ENCODE assay signal across 7 cellular contexts in genomic region chr9:130021842-130022241, GRCh38. TPM values are rescaled to one million over a fixed set of nuclear protein-coding genes. Genes with fewer than 3 reads are reported as not detected.
DNase-seq lines count a peak whose midpoint lies in the region; ATAC-seq and TF ChIP-seq lines count a peak whose summit lies in the region.
"Not testable (repeated sequence)": the region's sequence is repeated elsewhere in the genome, so short reads cannot be mapped to it uniquely, and the experiment has no call there.

No MANE protein-coding gene starts in this region.

- H3K9ac ChIP-seq in SU-DHL-6 (ENCODE audit: low read length), result peak overlapping the region; percentile 21; the same call in 1 of the 2 replicates

- not testable (repeated sequence) for H3K9me3 ChIP-seq in CD8-positive, alpha-beta memory T cell (ENCODE audit: low read length); SU-DHL-6 (ENCODE audit: insufficient read depth, low read length); spleen

- WGBS in spleen, 5 donors, result 86 to 96% (median 90%) methylated on average over 3 of the region's 3 CpGs

- peaks cover 51% of the 10 kb centered on the region for H3K4me1 ChIP-seq in CD8-positive, alpha-beta memory T cell (ENCODE audit: insufficient read depth, low read length)
- peaks cover 26 to 98% (median 87%) of the 10 kb centered on the region in 6 donors for H3K4me1 ChIP-seq in spleen

- CTCF ChIA-PET in CD8-positive, alpha-beta memory T cell (lab: Charles Lee), result not testable (repeated sequence)
- CTCF ChIA-PET in activated CD8-positive, alpha-beta T cell treated with anti-CD3 and anti-CD28 coated beads for 36 hours (lab: Charles Lee), result interaction anchor here (1.4 to 1.5 kb wide), 3 partner anchors 9 to 18 kb away, joined by 3 to 5 read pairs (median 4); no protein-coding TSS in a partner anchor

- peaks cover 44% of the 10 kb centered on the region for H3F3A ChIP-seq in SU-DHL-6 (ENCODE audit: insufficient read depth)

- peaks cover 81 to 93% (median 93%) of the 10 kb centered on the region in 3 donors for H3K4me1 Mint-ChIP-seq in CD8-positive, alpha-beta memory T cell
- H3K4me1 Mint-ChIP-seq in activated CD8-positive, alpha-beta T cell treated with anti-CD3 and anti-CD28 coated beads for 36 hours (ENCODE audit: low read depth), result peaks cover 89% of the 10 kb centered on the region
- peaks cover 68% of the 10 kb centered on the region for H3K4me1 Mint-ChIP-seq in activated T-helper 2 cell treated with anti-CD3 and anti-CD28 coated beads, Interferon-gamma antibody, Interleukin-2, Interleukin-4, amounts not matched to agents 10 μg/mL and 5 μg/mL and 100 μg/mL, durations not matched to agents 14 hours and 24 hours and 36 hours (ENCODE audit: low read depth)
- H3K4me1 Mint-ChIP-seq in naive B cell, result peaks cover 47 to 91% (median 73%) of the 10 kb centered on the region in 3 donors

- not testable (repeated sequence) for H3K27me3 Mint-ChIP-seq in CD8-positive, alpha-beta memory T cell; activated CD8-positive, alpha-beta T cell treated with anti-CD3 and anti-CD28 coated beads for 36 hours; activated T-helper 2 cell treated with anti-CD3 and anti-CD28 coated beads, Interferon-gamma antibody, Interleukin-2, Interleukin-4, amounts not matched to agents 10 μg/mL and 5 μg/mL and 100 μg/mL, durations not matched to agents 14 hours and 24 hours and 36 hours (ENCODE audit: low read depth); naive B cell

- not testable (repeated sequence) for H4K20me1 ChIP-seq in SU-DHL-6 (ENCODE audit: low read depth, low read length)

- not testable (repeated sequence) for TF ChIP-seq CTCF in SU-DHL-6 (IDR thresholded peaks at IDR 0.05; ENCODE audit: insufficient read depth, low read length, poor library complexity, severe bottlenecking); activated CD8-positive, alpha-beta T cell treated with anti-CD3 and anti-CD28 coated beads for 36 hours (IDR thresholded peaks at IDR 0.05); spleen (IDR thresholded peaks at IDR 0.05 in 8 of 11, conservative IDR thresholded peaks at IDR 0.05 in 3 of 11)

- not testable (repeated sequence) for H3K27me3 ChIP-seq in CD8-positive, alpha-beta memory T cell (ENCODE audit: insufficient read depth, low read length, poor library complexity, severe bottlenecking); SU-DHL-6 (ENCODE audit: low read length); spleen (replicated peaks in 1 of 7)

- H3K27ac ChIP-seq in CD8-positive, alpha-beta memory T cell (ENCODE audit: low read depth, low read length), result not testable (repeated sequence)
- peak overlapping the region; percentile 91 for H3K27ac ChIP-seq in SU-DHL-6 (ENCODE audit: low read depth, low read length)
- H3K27ac ChIP-seq in caudate nucleus (ENCODE audit: low read depth, low read length), result peak overlapping the region; percentile 68
- H3K27ac ChIP-seq in spleen, result peak overlapping the region in 5 of 8 donors; percentile 64 to 76 (median 69)

- H3K4me3 ChIP-seq in CD8-positive, alpha-beta memory T cell (ENCODE audit: low read length); SU-DHL-6 (ENCODE audit: insufficient read depth, low read length, poor library complexity, severe bottlenecking); spleen: not testable (repeated sequence)

- intact Hi-C loops in activated CD8-positive, alpha-beta T cell treated with anti-CD3 and anti-CD28 coated beads for 36 hours (cut with micrococcal nuclease); activated T-helper 2 cell treated with anti-CD3 and anti-CD28 coated beads, Interferon-gamma antibody, Interleukin-2, Interleukin-4, amounts not matched to agents 10 μg/mL and 5 μg/mL and 100 μg/mL, durations not matched to agents 14 hours and 24 hours and 36 hours (cut with micrococcal nuclease); spleen (cut with DNase I; ENCODE audit: low total_unique reads): not testable (repeated sequence)

- H3K79me2 ChIP-seq in SU-DHL-6 (ENCODE audit: insufficient read depth, low read length), result peaks cover 99% of the 10 kb centered on the region

- not testable (repeated sequence) for TF ChIP-seq POLR2A in spleen (IDR thresholded peaks at IDR 0.05)

- not testable (repeated sequence) for H2AFZ ChIP-seq in SU-DHL-6 (ENCODE audit: low read depth, low read length, severe bottlenecking)

- peak overlapping the region in 6 of 8 donors; percentile 63 to 95 (median 76) for H3K27ac Mint-ChIP-seq in CD8-positive, alpha-beta memory T cell
- peak overlapping the region; percentile 99 for H3K27ac Mint-ChIP-seq in activated CD8-positive, alpha-beta T cell treated with anti-CD3 and anti-CD28 coated beads for 36 hours
- peak overlapping the region; percentile 94 for H3K27ac Mint-ChIP-seq in activated T-helper 2 cell treated with anti-CD3 and anti-CD28 coated beads, Interferon-gamma antibody, Interleukin-2, Interleukin-4, amounts not matched to agents 10 μg/mL and 5 μg/mL and 100 μg/mL, durations not matched to agents 14 hours and 24 hours and 36 hours
- peak overlapping the region; percentile 76 to 100 (median 96) for H3K27ac Mint-ChIP-seq in naive B cell

- not testable (repeated sequence) for H3K9me2 ChIP-seq in SU-DHL-6 (replicated peaks; ENCODE audit: insufficient read depth, low read length)

- ATAC-seq in activated CD8-positive, alpha-beta T cell treated with anti-CD3 and anti-CD28 coated beads for 36 hours; naive B cell (ENCODE audit: low read depth in 2 of 2): not testable (repeated sequence)

- H3K36me3 Mint-ChIP-seq in CD8-positive, alpha-beta memory T cell, result peaks cover 2 to 44% (median 7%) of the 10 kb centered on the region in 3 donors
- H3K36me3 Mint-ChIP-seq in activated CD8-positive, alpha-beta T cell treated with anti-CD3 and anti-CD28 coated beads for 36 hours (ENCODE audit: low read depth), result peaks cover 76% of the 10 kb centered on the region
- peaks cover 74% of the 10 kb centered on the region for H3K36me3 Mint-ChIP-seq in activated T-helper 2 cell treated with anti-CD3 and anti-CD28 coated beads, Interferon-gamma antibody, Interleukin-2, Interleukin-4, amounts not matched to agents 10 μg/mL and 5 μg/mL and 100 μg/mL, durations not matched to agents 14 hours and 24 hours and 36 hours (ENCODE audit: low read depth)
- not testable (repeated sequence) for H3K36me3 Mint-ChIP-seq in naive B cell

- peak overlapping the region in 3 of 7 donors; percentile 24 to 83 (median 47) for H3K4me3 Mint-ChIP-seq in CD8-positive, alpha-beta memory T cell
- H3K4me3 Mint-ChIP-seq in activated CD8-positive, alpha-beta T cell treated with anti-CD3 and anti-CD28 coated beads for 36 hours; activated T-helper 2 cell treated with anti-CD3 and anti-CD28 coated beads, Interferon-gamma antibody, Interleukin-2, Interleukin-4, amounts not matched to agents 10 μg/mL and 5 μg/mL and 100 μg/mL, durations not matched to agents 14 hours and 24 hours and 36 hours (ENCODE audit: low read depth): not testable (repeated sequence)
- peak overlapping the region in 4 of 8 donors; percentile 59 to 84 (median 72) for H3K4me3 Mint-ChIP-seq in naive B cell

- H3K9me3 Mint-ChIP-seq in CD8-positive, alpha-beta memory T cell; activated CD8-positive, alpha-beta T cell treated with anti-CD3 and anti-CD28 coated beads for 36 hours; activated T-helper 2 cell treated with anti-CD3 and anti-CD28 coated beads, Interferon-gamma antibody, Interleukin-2, Interleukin-4, amounts not matched to agents 10 μg/mL and 5 μg/mL and 100 μg/mL, durations not matched to agents 14 hours and 24 hours and 36 hours; naive B cell: not testable (repeated sequence)

- not testable (repeated sequence) for H3K36me3 ChIP-seq in CD8-positive, alpha-beta memory T cell (ENCODE audit: insufficient read depth, low read length); SU-DHL-6 (ENCODE audit: low read length)
- peaks cover 0 to 11% (median 0%) of the 10 kb centered on the region in 6 donors for H3K36me3 ChIP-seq in spleen

- POLR2A ChIA-PET in CD8-positive, alpha-beta memory T cell (lab: Charles Lee), result not testable (repeated sequence)
- POLR2A ChIA-PET in activated CD8-positive, alpha-beta T cell treated with anti-CD3 and anti-CD28 coated beads for 36 hours (lab: Charles Lee), result interaction anchor here (0.6 to 3.9 kb wide), 7 partner anchors 9 to 133 kb away, joined by 3 to 21 read pairs (median 3); no protein-coding TSS in a partner anchor

- DNase-seq in CD8-positive, alpha-beta memory T cell, result peak in 1 of 5 donors; percentile 11
- DNase-seq in activated CD8-positive, alpha-beta T cell treated with anti-CD3 and anti-CD28 coated beads for 36 hours; activated T-helper 2 cell treated with anti-CD3 and anti-CD28 coated beads, Interferon-gamma antibody, Interleukin-2, Interleukin-4, amounts not matched to agents 10 μg/mL and 5 μg/mL and 100 μg/mL, durations not matched to agents 14 hours and 24 hours and 36 hours (ENCODE audit: low spot score); caudate nucleus (lab: John Stamatoyannopoulos, UW); naive B cell; spleen: not testable (repeated sequence)

- peak overlapping the region; percentile 61 for H3K4me2 ChIP-seq in SU-DHL-6 (ENCODE audit: low read depth, low read length, poor library complexity, severe bottlenecking)

RNA-seq across cellular contexts. Expression of gene FNBP1, which starts 21.1 kb away (rescaled TPM):
- 100 to 1,000 TPM; 226 to 230 TPM for total RNA-seq in CD8-positive, alpha-beta memory T cell
- 176 TPM for polyA plus RNA-seq in CD8-positive, alpha-beta memory T cell
- total RNA-seq in activated CD8-positive, alpha-beta T cell treated with anti-CD3 and anti-CD28 coated beads for 36 hours, result 100 to 1,000 TPM; 266 to 268 TPM
- 358 and 359 TPM in 2 replicates for total RNA-seq in activated T-helper 2 cell treated with anti-CD3 and anti-CD28 coated beads, Interferon-gamma antibody, Interleukin-2, Interleukin-4, amounts not matched to agents 10 μg/mL and 5 μg/mL and 100 μg/mL, durations not matched to agents 14 hours and 24 hours and 36 hours
- polyA plus RNA-seq in naive B cell (ENCODE audit: low read depth in 6 of 6) (100 to 1,000 TPM; 103 to 178 (median 154) TPM), spleen (10 to 100 TPM; 40.6 to 55.6 (median 54.9) TPM)
- 100 to 1,000 TPM; 132 to 156 (median 148) TPM for total RNA-seq in spleen

RNA-seq across cellular contexts. Expression of gene GPR107, which starts 31.9 kb away (rescaled TPM):
- total RNA-seq in CD8-positive, alpha-beta memory T cell, result 10 to 100 TPM; 21.3 to 21.4 TPM
- 4.2 TPM for polyA plus RNA-seq in CD8-positive, alpha-beta memory T cell
- total RNA-seq in activated CD8-positive, alpha-beta T cell treated with anti-CD3 and anti-CD28 coated beads for 36 hours, result 10 to 100 TPM; 18.2 to 19.0 TPM
- total RNA-seq in activated T-helper 2 cell treated with anti-CD3 and anti-CD28 coated beads, Interferon-gamma antibody, Interleukin-2, Interleukin-4, amounts not matched to agents 10 μg/mL and 5 μg/mL and 100 μg/mL, durations not matched to agents 14 hours and 24 hours and 36 hours, result 22.3 and 23.7 TPM in 2 replicates
- polyA plus RNA-seq in naive B cell (ENCODE audit: low read depth in 6 of 6) (1 to 10 TPM in 5 of 6 donors, under 1 TPM in 1; 0.27 to 4.4 (median 3.4) TPM), spleen (1 to 10 TPM; 3.9 to 7.4 (median 4.3) TPM)
- total RNA-seq in spleen, result 10 to 100 TPM; 25.2 to 42.8 (median 30.5) TPM
